11 cellular contexts compared by ENCODE assay signal in genomic region chr2:113211226-113212105, GRCh38. TPM values are rescaled to one million over a fixed set of nuclear protein-coding genes. Genes with fewer than 3 reads are reported as not detected.
DNase-seq lines count a peak whose midpoint lies in the region; ATAC-seq and TF ChIP-seq lines count a peak whose summit lies in the region.
"Had no signal": no experiment of that assay in that cellular context is flagged by ENCODE, and none has a peak within 500 bp of the region (broad histone marks: within the 10 kb centered on the region; RNA-seq: fewer than 3 reads in every experiment).

No MANE protein-coding gene starts in this region.

- no TSS peak for BruUV-seq in Panc1 (replicated peaks; lab: Mats Ljungman, UMichigan)

- intact Hi-C loops in Panc1 (cut with micrococcal nuclease; ENCODE audit: unreplicated experiment), result no loop called here
- intact Hi-C loops in spleen (cut with DNase I; ENCODE audit: low total_unique reads), result no loop called here

- H2AK5ac ChIP-seq in neuronal stem cell (ENCODE audit: low read depth, low read length), result no peak overlapping the region

- no peak overlapping the region for H2BK12ac ChIP-seq in neuronal stem cell (ENCODE audit: low read length)

- H2BK5ac ChIP-seq in neuronal stem cell (ENCODE audit: low read length), result no peak overlapping the region

- H3K4me3 ChIP-seq in Panc1 (ENCODE audit: low read depth in 2 of 2, low read length in 2 of 2) (no peak overlapping the region), neuronal stem cell (ENCODE audit: low read length in 2 of 2) (no peak overlapping the region), spleen (no peak overlapping the region)

- H3K14ac ChIP-seq in neuronal stem cell (ENCODE audit: low read length), result no peak overlapping the region

- H3K23ac ChIP-seq in neuronal stem cell (ENCODE audit: low read depth, low read length, poor library complexity), result no peak overlapping the region

- H3K4me2 ChIP-seq in neuronal stem cell (ENCODE audit: insufficient read depth, low read length, poor library complexity, severe bottlenecking), result no peak overlapping the region

- TF ChIP-seq CTCF in Panc1 (IDR thresholded peaks at IDR 0.05) (no peak), spleen (IDR thresholded peaks at IDR 0.05 in 8 of 11, conservative IDR thresholded peaks at IDR 0.05 in 3 of 11) (no peak)

- no peak overlapping the region for H3K9ac ChIP-seq in neuronal stem cell (ENCODE audit: low read depth, low read length, poor library complexity)

- WGBS in neuronal stem cell (ENCODE audit: extremely low coverage in 2 of 2, insufficient read length in 2 of 2, insufficient replicate concordance in 1 of 2), 2 donors, result no CpG with 5 or more reads among the region's 13 CpGs
- WGBS in spleen, 5 donors, result 81 to 92% (median 85%) methylated on average over 13 of the region's 13 CpGs

- H2AFZ ChIP-seq in neuronal stem cell (ENCODE audit: low read length), result peak overlapping the region; percentile 43

- no peaks in the 10 kb centered on the region for H3K36me3 ChIP-seq in Panc1 (ENCODE audit: control insufficient read depth, insufficient read depth, low read length)
- no peaks in the 10 kb centered on the region for H3K36me3 ChIP-seq in neuronal stem cell (replicated peaks in 1 of 2; ENCODE audit: control insufficient read depth in 2 of 2, insufficient read depth in 2 of 2, low read length in 2 of 2)
- no peaks in the 10 kb centered on the region for H3K36me3 ChIP-seq in spleen

- no peak for ATAC-seq in Panc1

- H2BK120ac ChIP-seq in neuronal stem cell (ENCODE audit: low read depth, low read length), result no peak overlapping the region

- H3K27me3 ChIP-seq in Panc1 (ENCODE audit: control insufficient read depth, insufficient read depth, low read length) (no peaks in the 10 kb centered on the region), neuronal stem cell (ENCODE audit: control insufficient read depth in 3 of 3, insufficient read depth in 3 of 3, low read depth in 1 of 3, low read length in 3 of 3) (no peaks in the 10 kb centered on the region), spleen (replicated peaks in 1 of 7) (peaks cover 0 to 10% (median 0%) of the 10 kb centered on the region in 7 donors)

- H4K91ac ChIP-seq in neuronal stem cell (ENCODE audit: low read depth, low read length, poor library complexity), result no peak overlapping the region

- CTCF ChIA-PET in Panc1 (lab: Charles Lee), result interaction anchor here (1.1 kb wide), 1 partner anchor 73 kb away, joined by 4 read pairs; no protein-coding TSS in a partner anchor

- H3K9me3 ChIP-seq in Panc1 (ENCODE audit: control insufficient read depth, insufficient read depth, low read depth, low read length) (no peaks in the 10 kb centered on the region), neuronal stem cell (replicated peaks in 1 of 2; ENCODE audit: control insufficient read depth in 2 of 2, insufficient read depth in 1 of 2, low read depth in 1 of 2, low read length in 2 of 2) (no peaks in the 10 kb centered on the region), spleen (no peaks in the 10 kb centered on the region)

- H3K79me1 ChIP-seq in neuronal stem cell (ENCODE audit: low read depth, low read length), result no peaks in the 10 kb centered on the region

- no peak overlapping the region for H3K4ac ChIP-seq in neuronal stem cell (ENCODE audit: low read length)

- TF ChIP-seq POLR2A in spleen (IDR thresholded peaks at IDR 0.05), result no peak

- H3K27ac ChIP-seq in Panc1 (ENCODE audit: low read length) (0 out of 2 replicates have a peak overlapping the region, but pooled peaks have one; percentile 23), neuronal stem cell (replicated peaks; ENCODE audit: low read length) (no peak overlapping the region), spleen (peak overlapping the region in 1 of 8 donors; percentile 9)

- no peak overlapping the region for H3K18ac ChIP-seq in neuronal stem cell (ENCODE audit: low read length)

- in situ Hi-C loops in Panc1 (cut with HindIII; ENCODE audit: low pct_unique_long_range_greater_than_20kb, low sequenced_read_pairs), result no loop called here

- POLR2A ChIA-PET in Panc1 (lab: Charles Lee), result no interaction called here

- H2BK15ac ChIP-seq in neuronal stem cell (ENCODE audit: low read length), result no peak overlapping the region

- peak; percentile 95 for DNase-seq in AG20443 (ENCODE audit: low spot score)
- DNase-seq in Panc1 (ENCODE audit: low read depth, low spot score), result no peak
- peak; percentile 72 for DNase-seq in fibroblast of peridontal ligament (ENCODE audit: extremely low read depth)
- DNase-seq in neuronal stem cell (ENCODE audit: low spot score), result no peak
- DNase-seq in SIG-M5 (lab: John Stamatoyannopoulos, UW), result no peak
- no peak for DNase-seq in NCI-H2029 (lab: John Stamatoyannopoulos, UW)
- DNase-seq in NCI-H2029 treated with DMSO at 0.1 percent for 48 hours (lab: John Stamatoyannopoulos, UW), result no peak
- no peak for DNase-seq in spleen
- DNase-seq: activated CD4-positive, CD25-positive, alpha-beta regulatory T cell; NCI-H446; stimulated activated CD4-positive, alpha-beta T cell treated with anti-CD3 and anti-CD28 coated beads, Interleukin-2, amount 100 ng/mL, for 48 hours had no signal

- no peaks in the 10 kb centered on the region; the same call in 1 of the 2 replicates for H3K4me1 ChIP-seq in Panc1 (ENCODE audit: control insufficient read depth, insufficient read depth, low read length)
- peaks cover 6 to 14% of the 10 kb centered on the region in 2 donors for H3K4me1 ChIP-seq in neuronal stem cell (ENCODE audit: control insufficient read depth in 2 of 2, insufficient read depth in 1 of 2, low read depth in 1 of 2, low read length in 2 of 2)
- H3K4me1 ChIP-seq in spleen, result peaks cover 0 to 17% (median 3%) of the 10 kb centered on the region in 6 donors

- H4K8ac ChIP-seq in neuronal stem cell (ENCODE audit: low read depth, low read length), result no peak overlapping the region

RNA-seq across cellular contexts. Expression of gene PSD4, which starts 37.7 kb away (rescaled TPM):
- total RNA-seq in Panc1 (2021; ENCODE audit: unreplicated experiment) (3.6 TPM), spleen (100 to 1,000 TPM in 4 of 7 donors, 10 to 100 TPM in 3; 73.1 to 154 (median 106) TPM)
- polyA plus RNA-seq in Panc1 (2012; ENCODE audit: insufficient read length), result 2.0 TPM
- polyA plus RNA-seq in neuronal stem cell (2013, experiment 1 of 2), result 0.52 TPM
- polyA plus RNA-seq in neuronal stem cell (2013, experiment 2 of 2), result 0.78 TPM
- polyA plus RNA-seq in spleen, result 10 to 100 TPM; 43.9 to 75.8 (median 74.3) TPM

Comparison
In these comparisons a context has a peak if more than half of its experiments do, and no peak if none do; other contexts are left out.
1. DNase-seq: peak in AG20443 (single experiment) and fibroblast of peridontal ligament (single experiment); none in Panc1 (single experiment), neuronal stem cell (single experiment), SIG-M5 (single experiment), NCI-H2029 (single experiment), NCI-H2029 treated with DMSO at 0.1 percent for 48 hours (single experiment) and spleen (single experiment).
2. RNA of gene PSD4, which starts 37.7 kb away (total RNA-seq): 73.1 to 154 TPM in spleen; 3.6 TPM in Panc1 (single experiment); every median in the first group is over 10 times any median in the second.